In the genomic region with DNA sequence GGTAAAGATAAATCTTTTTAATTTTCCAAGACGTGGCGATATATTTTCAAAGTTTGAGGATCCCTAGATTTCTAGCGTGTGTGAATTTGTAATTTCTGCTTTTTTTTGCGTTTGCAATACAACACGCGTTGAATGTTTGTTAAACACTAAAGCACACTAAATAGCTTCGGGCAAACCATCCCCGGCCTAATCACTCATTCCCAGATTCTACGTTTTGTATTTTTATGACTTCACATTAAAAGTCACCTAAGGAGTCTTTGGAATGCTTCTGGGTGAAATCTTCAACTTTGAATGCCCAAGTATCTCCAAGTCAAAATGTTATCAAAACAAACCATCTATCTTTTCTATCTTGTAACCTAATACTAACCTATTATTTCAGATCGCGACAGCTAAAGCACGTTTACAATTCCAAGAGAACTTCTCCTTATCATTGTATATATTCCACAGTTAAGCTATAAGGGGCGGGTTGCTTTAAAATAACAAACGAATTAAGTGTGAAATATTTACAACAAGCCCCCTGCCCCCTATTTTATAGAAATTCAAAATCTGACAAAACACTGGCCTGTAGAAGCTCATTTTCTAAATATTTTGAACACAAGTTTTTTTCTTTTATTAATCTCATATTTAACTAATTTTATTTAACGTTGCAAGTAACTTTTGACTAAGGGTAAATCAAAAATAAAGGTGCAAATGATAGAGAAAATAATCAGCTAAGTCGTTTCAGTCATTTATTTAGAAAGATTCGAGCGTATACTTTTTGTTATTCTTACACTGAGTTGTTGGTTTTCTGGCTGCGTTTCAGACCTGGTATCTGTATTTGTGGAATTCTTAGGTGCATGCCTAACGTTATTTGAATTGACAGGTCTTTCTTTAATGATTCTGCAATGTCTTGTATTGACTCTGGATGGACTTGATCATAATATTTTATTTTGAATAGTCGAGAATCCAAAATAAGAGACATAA, we compare ENCODE assay signal across 9 cellular contexts. TPM values are rescaled to one million over a fixed set of nuclear protein-coding genes. Genes with fewer than 3 reads are reported as not detected.
DNase-seq lines count a peak whose midpoint lies in the region; ATAC-seq and TF ChIP-seq lines count a peak whose summit lies in the region.
"Had no signal": no experiment of that assay in that cellular context is flagged by ENCODE, and none has a peak within 500 bp of the region (broad histone marks: within the 10 kb centered on the region; RNA-seq: fewer than 3 reads in every experiment).

No MANE protein-coding gene starts in this region.

- H3K27ac ChIP-seq in lower lobe of right lung (no peak overlapping the region), uterus (peak overlapping the region; percentile 35 to 45)

- no peaks in the 10 kb centered on the region for H3K9me3 ChIP-seq in lower lobe of right lung
- H3K9me3 ChIP-seq in uterus: no peaks in the 10 kb centered on the region

- H3K27me3 Mint-ChIP-seq in natural killer cell treated with Interleukin-12 subunit alpha and Interleukin-12 subunit beta and Interleukin-15 and Interleukin-18, amount 100 ng/mL, for 72 hours: peaks cover 32 to 34% of the 10 kb centered on the region in 2 donors
- peaks cover 43 to 46% of the 10 kb centered on the region in 2 donors for H3K27me3 Mint-ChIP-seq in natural killer cell (ENCODE audit: low read depth in 2 of 2)

- in situ Hi-C loops in astrocyte of the spinal cord (cut with HindIII; ENCODE audit: low sequenced_read_pairs): no loop called here

- H3K27me3 ChIP-seq in lower lobe of right lung (ENCODE audit: low read depth) (peaks cover 83% of the 10 kb centered on the region), uterus (peaks cover 7 to 48% of the 10 kb centered on the region in 2 donors)

- no peak overlapping the region for H3K27ac Mint-ChIP-seq in natural killer cell treated with Interleukin-12 subunit alpha and Interleukin-12 subunit beta and Interleukin-15 and Interleukin-18, amount 100 ng/mL, for 72 hours
- H3K27ac Mint-ChIP-seq in natural killer cell: no peak overlapping the region

- peaks cover 0 to 3% of the 10 kb centered on the region in 2 donors for H3K4me1 Mint-ChIP-seq in natural killer cell treated with Interleukin-12 subunit alpha and Interleukin-12 subunit beta and Interleukin-15 and Interleukin-18, amount 100 ng/mL, for 72 hours (ENCODE audit: low read depth in 2 of 2)
- H3K4me1 Mint-ChIP-seq in natural killer cell: peaks cover 0 to 11% of the 10 kb centered on the region in 2 donors

- H3K4me3 ChIP-seq in astrocyte of the spinal cord (ENCODE audit: low read depth, low read length) (peak overlapping the region; percentile 38), lower lobe of right lung (peak overlapping the region; percentile 42), uterus (peak overlapping the region; percentile 22 to 35)

- intact Hi-C loops in natural killer cell (cut with micrococcal nuclease): no loop called here
- intact Hi-C loops in lower lobe of right lung (cut with DNase I): no loop called here
- intact Hi-C loops in uterus (cut with DNase I; ENCODE audit: low total_unique reads): no loop called here

- peaks cover 7% of the 10 kb centered on the region for H3K36me3 Mint-ChIP-seq in natural killer cell treated with Interleukin-12 subunit alpha and Interleukin-12 subunit beta and Interleukin-15 and Interleukin-18, amount 100 ng/mL, for 72 hours
- no peaks in the 10 kb centered on the region for H3K36me3 Mint-ChIP-seq in natural killer cell

- H3K4me3 Mint-ChIP-seq in natural killer cell treated with Interleukin-12 subunit alpha and Interleukin-12 subunit beta and Interleukin-15 and Interleukin-18, amount 100 ng/mL, for 72 hours: peak overlapping the region; percentile 28
- no peak overlapping the region for H3K4me3 Mint-ChIP-seq in natural killer cell

- TF ChIP-seq POLR2A in uterus (IDR thresholded peaks at IDR 0.05): no peak

- no peak for ATAC-seq in natural killer cell treated with Interleukin-12 subunit alpha and Interleukin-12 subunit beta and Interleukin-15 and Interleukin-18, amount 100 ng/mL, for 72 hours
- ATAC-seq in natural killer cell (no peak), lower lobe of right lung (no peak), HG03442 (IDR thresholded peaks at IDR 0.05; ENCODE audit: unreplicated experiment) (no peak)

- H3K4me1 ChIP-seq in lower lobe of right lung (peaks cover 11% of the 10 kb centered on the region), uterus (no peaks in the 10 kb centered on the region)

- H3K36me3 ChIP-seq in lower lobe of right lung (no peaks in the 10 kb centered on the region), uterus (no peaks in the 10 kb centered on the region)

- no peak for TF ChIP-seq CTCF in natural killer cell (IDR thresholded peaks at IDR 0.05)
- TF ChIP-seq CTCF in astrocyte of the spinal cord (IDR thresholded peaks at IDR 0.05; ENCODE audit: low read depth, low read length): no peak
- no peak for TF ChIP-seq CTCF in lower lobe of right lung (IDR thresholded peaks at IDR 0.05)
- TF ChIP-seq CTCF in uterus (IDR thresholded peaks at IDR 0.05): no peak

- no peak for DNase-seq in natural killer cell treated with Interleukin-12 subunit alpha and Interleukin-12 subunit beta and Interleukin-15 and Interleukin-18, amount 100 ng/mL, for 72 hours (ENCODE audit: low spot score)
- DNase-seq in natural killer cell (no peak), astrocyte of the spinal cord (ENCODE audit: low read depth, low spot score) (peak; percentile 33), lower lobe of right lung (no peak), uterus (no peak), COR-L47 (lab: John Stamatoyannopoulos, UW) (no peak), NCI-H1048 (lab: John Stamatoyannopoulos, UW) (no peak)

- no peaks in the 10 kb centered on the region for H3K9me3 Mint-ChIP-seq in natural killer cell treated with Interleukin-12 subunit alpha and Interleukin-12 subunit beta and Interleukin-15 and Interleukin-18, amount 100 ng/mL, for 72 hours
- peaks cover 0 to 2% of the 10 kb centered on the region in 2 donors for H3K9me3 Mint-ChIP-seq in natural killer cell

RNA-seq across cellular contexts. Expression of gene ALX1, which starts 1.2 kb away (rescaled TPM):
- not detected for total RNA-seq in natural killer cell treated with Interleukin-12 subunit alpha and Interleukin-12 subunit beta and Interleukin-15 and Interleukin-18, amount 100 ng/mL, for 72 hours
- total RNA-seq in natural killer cell (not detected), lower lobe of right lung (not detected), uterus (1 to 10 TPM in 1 of 4 donors, under 1 TPM in 1, not detected in 2; 0.61 to 4.2 TPM)
- total RNA-seq: activated CD8-positive, alpha-beta memory T cell treated with anti-CD3 and anti-CD28 coated beads for 36 hours had no signal
